Comparison of ENCODE assay signal across 32 cellular contexts in genomic region chr14:36428350-36428749, GRCh38.
DNase-seq lines count a peak whose midpoint lies in the region; ATAC-seq, FAIRE-seq and TF ChIP-seq lines count a peak whose summit lies in the region.
"Had no signal": no experiment of that assay in that cellular context is flagged by ENCODE, and none has a peak within 500 bp of the region (broad histone marks: within the 10 kb centered on the region; RNA-seq: fewer than 3 reads in every experiment).

No MANE protein-coding gene starts in this region.

- no peak for DNase-seq in HepG2 (ENCODE audit: low spot score)
- DNase-seq in right lobe of liver, result no peak
- no peak for DNase-seq in A549 (ENCODE audit: low read depth in 1 of 2, low spot score in 1 of 2)
- peak; percentile 17 for DNase-seq in esophagus muscularis mucosa (ENCODE audit: extremely low spot score)
- no peak for DNase-seq in activated gamma-delta T cell (lab: John Stamatoyannopoulos, UW)
- DNase-seq: 8988T; ACHN; AML-193; BE2C; C1 segment of cervical spinal cord; Caco-2; Calu3; CD4-positive, alpha-beta memory T cell; CD4-positive, alpha-beta T cell; CD4-positive, CD25-positive, alpha-beta regulatory T cell; CD8-positive, alpha-beta memory T cell; CD8-positive, alpha-beta T cell; COR-L47; DMS 273 treated with DMSO at 0.1 percent for 48 hours; DMS153; DMS53; DMS79; DMS79 treated with DMSO at 0.1 percent for 48 hours; DND-41; EL had no signal

- H3K4me1 ChIP-seq in HepG2 (ENCODE audit: insufficient read depth, low read length), result no peaks in the 10 kb centered on the region
- H3K4me1 ChIP-seq in right lobe of liver, result peaks cover 0 to 7% (median 3%) of the 10 kb centered on the region in 4 donors
- H3K4me1 ChIP-seq in A549, result no peaks in the 10 kb centered on the region
- no peaks in the 10 kb centered on the region for H3K4me1 ChIP-seq in esophagus muscularis mucosa
- H3K4me1 ChIP-seq: BE2C; BLaER1; BLaER1 treated with 17β-estradiol and CSF1 and Interleukin-3, amounts not matched to agents 10 nM and 100 nM; Caco-2 had no signal

- TF ChIP-seq RAD21 in HepG2 (CRISPR knock-in tag; IDR thresholded peaks at IDR 0.05) (no peak), A549 (conservative IDR thresholded peaks at IDR 0.05 in 1 of 2, IDR thresholded peaks at IDR 0.05 in 1 of 2) (no peak)

- FAIRE-seq in HepG2 (lab: Jason Lieb, UNC), result no peak
- no peak for FAIRE-seq in A549 (lab: Jason Lieb, UNC)
- FAIRE-seq: A204.1, D721Med had no signal

- POLR2A ChIA-PET in HepG2 (lab: Yijun Ruan, JAX), result no interaction called here
- POLR2A ChIA-PET in A549 (lab: Yijun Ruan, JAX), result no interaction called here

- no TSS peak for BruUV-seq in HepG2 (replicated peaks; lab: Mats Ljungman, UMichigan)

- TF ChIP-seq POLR2A in HepG2 (IDR thresholded peaks at IDR 0.05; ENCODE audit: insufficient read depth in 1 of 2, low read depth in 2 of 2, low read length in 2 of 2) (no peak), right lobe of liver (IDR thresholded peaks at IDR 0.05) (no peak), A549 (IDR thresholded peaks at IDR 0.05; ENCODE audit: low read length) (no peak), esophagus muscularis mucosa (IDR thresholded peaks at IDR 0.05; ENCODE audit: low read depth) (no peak)

- H4K20me1 ChIP-seq in HepG2 (ENCODE audit: insufficient read depth, low read length), result no peaks in the 10 kb centered on the region
- H4K20me1 ChIP-seq: BLaER1; BLaER1 treated with 17β-estradiol and CSF1 and Interleukin-3, amounts not matched to agents 10 nM and 100 nM had no signal

- H3K4me3 ChIP-seq in HepG2 (replicated peaks in 1 of 3; ENCODE audit: insufficient read depth in 1 of 3, low read depth in 2 of 3, low read length in 3 of 3), result no peak overlapping the region
- H3K4me3 ChIP-seq in right lobe of liver, result no peak overlapping the region
- no peak overlapping the region for H3K4me3 ChIP-seq in A549
- no peak overlapping the region for H3K4me3 ChIP-seq in esophagus muscularis mucosa
- H3K4me3 ChIP-seq: BLaER1; BLaER1 treated with 17β-estradiol and CSF1 and Interleukin-3, amounts not matched to agents 10 nM and 100 nM had no signal

- CTCF ChIA-PET in HepG2 (lab: Yijun Ruan, JAX; ENCODE audit: low intra/inter-chr PET ratio, low total read pairs) (no interaction called here), A549 (lab: Yijun Ruan, JAX) (no interaction called here)

- no peak overlapping the region for H3K9ac ChIP-seq in HepG2 (ENCODE audit: insufficient read depth, low read depth, low read length)
- H3K9ac ChIP-seq: BLaER1; BLaER1 treated with 17β-estradiol and CSF1 and Interleukin-3, amounts not matched to agents 10 nM and 100 nM had no signal

- no peaks in the 10 kb centered on the region for H3K9me3 ChIP-seq in HepG2 (ENCODE audit: low read length)
- no peaks in the 10 kb centered on the region for H3K9me3 ChIP-seq in right lobe of liver
- H3K9me3 ChIP-seq in A549, result no peaks in the 10 kb centered on the region
- no peaks in the 10 kb centered on the region for H3K9me3 ChIP-seq in esophagus muscularis mucosa
- H3K9me3 ChIP-seq: BE2C; BLaER1; BLaER1 treated with 17β-estradiol and CSF1 and Interleukin-3, amounts not matched to agents 10 nM and 100 nM; Caco-2 had no signal

- ATAC-seq in HepG2 (no peak), right lobe of liver (no peak), A549 (no peak), GM18868 (IDR thresholded peaks at IDR 0.05; ENCODE audit: unreplicated experiment) (no peak)
- ATAC-seq: CD8-positive, alpha-beta T cell had no signal

- WGBS in HepG2 (ENCODE audit: low lambda C conversion rate), result 14% methylated on average over 6 of the region's 6 CpGs
- WGBS in right lobe of liver (ENCODE audit: insufficient coverage, low coverage, low lambda C conversion rate, missing lambda C conversion rate), result 90% methylated on average over 6 of the region's 6 CpGs
- 17% methylated on average over 6 of the region's 6 CpGs for WGBS in A549 (ENCODE audit: missing lambda C conversion rate)
- 81% methylated on average over 6 of the region's 6 CpGs for WGBS in esophagus muscularis mucosa

- in situ Hi-C loops in HepG2 (cut with HindIII; ENCODE audit: extremely low pct_ligation_motif_present, low pct_unique_long_range_greater_than_20kb), result no loop called here

- TF ChIP-seq CTCF in HepG2 (CRISPR knock-in tag; IDR thresholded peaks at IDR 0.05) (no peak), right lobe of liver (IDR thresholded peaks at IDR 0.05) (no peak), A549 (IDR thresholded peaks at IDR 0.05) (no peak), esophagus muscularis mucosa (IDR thresholded peaks at IDR 0.05) (no peak)

- no peak overlapping the region for H2AFZ ChIP-seq in HepG2 (ENCODE audit: low read length)

- no peak for TF ChIP-seq EP300 in HepG2 (IDR thresholded peaks at IDR 0.05; ENCODE audit: low read depth in 2 of 2, low read length in 2 of 2)
- TF ChIP-seq EP300 in HepG2 (CRISPR knock-in tag; IDR thresholded peaks at IDR 0.05; ENCODE audit: borderline replicate concordance), result no peak
- no peak for TF ChIP-seq EP300 in A549 (IDR thresholded peaks at IDR 0.05)
- no peak for TF ChIP-seq EP300 in esophagus muscularis mucosa (IDR thresholded peaks at IDR 0.05)

- H3K79me2 ChIP-seq in HepG2 (ENCODE audit: insufficient read depth, low read length), result no peaks in the 10 kb centered on the region

- H3K27ac ChIP-seq in HepG2 (ENCODE audit: extremely low read length, insufficient read depth, low read length), result no peak overlapping the region
- no peak overlapping the region for H3K27ac ChIP-seq in right lobe of liver
- H3K27ac ChIP-seq in A549, result no peak overlapping the region
- H3K27ac ChIP-seq in esophagus muscularis mucosa (replicated peaks in 1 of 4), result no peak overlapping the region
- H3K27ac ChIP-seq: 22Rv1; BLaER1; BLaER1 treated with 17β-estradiol and CSF1 and Interleukin-3, amounts not matched to agents 10 nM and 100 nM; C4-2B had no signal

- H3K36me3 ChIP-seq in HepG2 (replicated peaks in 1 of 2; ENCODE audit: control insufficient read depth in 1 of 2, insufficient read depth in 2 of 2, low read length in 2 of 2) (no peaks in the 10 kb centered on the region), right lobe of liver (no peaks in the 10 kb centered on the region), esophagus muscularis mucosa (no peaks in the 10 kb centered on the region)
- H3K36me3 ChIP-seq: BE2C; BLaER1; BLaER1 treated with 17β-estradiol and CSF1 and Interleukin-3, amounts not matched to agents 10 nM and 100 nM had no signal

- H3K27me3 ChIP-seq in HepG2 (ENCODE audit: control insufficient read depth in 1 of 2, insufficient read depth in 2 of 2, low read length in 2 of 2) (no peaks in the 10 kb centered on the region), right lobe of liver (no peaks in the 10 kb centered on the region), esophagus muscularis mucosa (no peaks in the 10 kb centered on the region)
- H3K27me3 ChIP-seq: BE2C; BLaER1; BLaER1 treated with 17β-estradiol and CSF1 and Interleukin-3, amounts not matched to agents 10 nM and 100 nM had no signal

- intact Hi-C loops in HepG2 (cut with micrococcal nuclease; ENCODE audit: unreplicated experiment), result no loop called here
- intact Hi-C loops in right lobe of liver (cut with DNase I), result no loop called here
- intact Hi-C loops in esophagus muscularis mucosa (cut with DNase I), result no loop called here

- H3K4me2 ChIP-seq in HepG2 (ENCODE audit: low read depth, low read length) (no peak overlapping the region), A549 (no peak overlapping the region)
- H3K4me2 ChIP-seq: BLaER1; BLaER1 treated with 17β-estradiol and CSF1 and Interleukin-3, amounts not matched to agents 10 nM and 100 nM had no signal

TF ChIP-seq in HepG2, 621 proteins besides CTCF, POLR2A, EP300 and RAD21:
- TF ChIP-seq KDM2A (CRISPR knock-in tag; IDR thresholded peaks at IDR 0.05; ENCODE audit: borderline replicate concordance, low read depth) (no peak), MAFK (conservative IDR thresholded peaks at IDR 0.05 in 1 of 2, IDR thresholded peaks at IDR 0.05 in 1 of 2; ENCODE audit: low read length in 2 of 2) (peak; percentile 83 to 89), MAFF (IDR thresholded peaks at IDR 0.05; ENCODE audit: low read depth, low read length) (peak; percentile 79)

TF ChIP-seq in A549, 52 proteins besides CTCF, POLR2A, EP300 and RAD21:
- TF ChIP-seq MAFK (IDR thresholded peaks at IDR 0.05; ENCODE audit: partially characterized antibody), result peak; percentile 9
- no peak for TF ChIP-seq REST (IDR thresholded peaks at IDR 0.05)

Comparison
In these comparisons a context has a peak if more than half of its experiments do, and no peak if none do; other contexts are left out.
1. Of the 38 proteins assayed by ChIP-seq in both HepG2 and A549: peak only in HepG2: none; only in A549: none; in both: MAFK; in neither: 37.